Comparison of ENCODE assay signal across 8 cellular contexts in the genomic region with DNA sequence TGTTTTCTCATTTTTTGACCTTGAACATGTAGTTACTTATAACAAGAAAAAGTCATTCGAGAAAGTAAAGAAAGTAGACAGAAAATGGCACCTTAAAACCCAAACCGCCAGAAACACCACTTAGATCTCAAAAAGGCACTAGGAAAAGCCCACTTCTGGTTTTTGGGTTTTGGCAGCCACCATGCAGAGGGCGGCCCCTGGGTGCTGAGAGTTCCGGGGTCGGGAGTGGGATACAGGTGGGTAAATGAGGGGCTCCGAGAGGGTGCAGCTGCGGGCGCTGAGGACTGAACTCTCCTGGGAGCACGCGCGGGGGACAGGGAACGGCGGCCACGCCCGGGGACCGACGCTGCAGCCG.
DNase-seq lines count a peak whose midpoint lies in the region; ATAC-seq and TF ChIP-seq lines count a peak whose summit lies in the region.

No MANE protein-coding gene starts in this region.

- H3K79me2 ChIP-seq in DND-41 (ENCODE audit: insufficient read depth, low read length) (no peaks in the 10 kb centered on the region), MM.1S (ENCODE audit: low read length) (no peaks in the 10 kb centered on the region)

- H2AFZ ChIP-seq in DND-41 (ENCODE audit: low read depth, low read length) (peak overlapping the region; percentile 73), MM.1S (ENCODE audit: low read length) (peak overlapping the region; percentile 83)

- peaks cover 7 to 13% of the 10 kb centered on the region in 2 donors for H3K9me3 Mint-ChIP-seq in effector memory CD8-positive, alpha-beta T cell

- DNase-seq in DND-41: no peak
- DNase-seq in MM.1S: no peak
- DNase-seq in effector memory CD8-positive, alpha-beta T cell: no peak
- DNase-seq in NCI-H82 treated with DMSO at 0.1 percent for 48 hours (lab: John Stamatoyannopoulos, UW; ENCODE audit: unreplicated experiment): no peak
- DNase-seq in stimulated activated CD4-positive, alpha-beta T cell treated with anti-CD3 and anti-CD28 coated beads, Interleukin-12 subunit alpha, Interleukin-12 subunit beta, amount 100 ng/mL, for 4 hours: no peak
- no peak for DNase-seq in NCI-H345 (lab: John Stamatoyannopoulos, UW)

- no peaks in the 10 kb centered on the region for H3F3A ChIP-seq in MM.1S (ENCODE audit: insufficient read depth, low read length)

- H3K4me1 ChIP-seq in DND-41 (ENCODE audit: insufficient read depth, low read length) (peaks cover 20% of the 10 kb centered on the region), MM.1S (ENCODE audit: low read length) (no peaks in the 10 kb centered on the region), neutrophil (ENCODE audit: control insufficient read depth in 1 of 2, insufficient read depth in 1 of 2, low read depth in 1 of 2, low read length in 1 of 2) (peaks cover 13 to 16% of the 10 kb centered on the region in 2 experiments)

- no peaks in the 10 kb centered on the region for H4K20me1 ChIP-seq in DND-41 (ENCODE audit: insufficient read depth, low read length)
- no peaks in the 10 kb centered on the region for H4K20me1 ChIP-seq in MM.1S (ENCODE audit: insufficient read depth, low read length)

- TF ChIP-seq CTCF in DND-41 (IDR thresholded peaks at IDR 0.05; ENCODE audit: borderline replicate concordance, extremely low read depth, low read length, poor library complexity, severe bottlenecking) (no peak), MM.1S (IDR thresholded peaks at IDR 0.05; ENCODE audit: low read length) (no peak), neutrophil (IDR thresholded peaks at IDR 0.05) (no peak)

- peaks cover 21% of the 10 kb centered on the region for H3K27me3 ChIP-seq in DND-41 (ENCODE audit: insufficient read depth, low read length, poor library complexity)
- no peaks in the 10 kb centered on the region for H3K27me3 ChIP-seq in MM.1S (replicated peaks; ENCODE audit: insufficient read depth, low read length)
- peaks cover 53% of the 10 kb centered on the region for H3K27me3 ChIP-seq in neutrophil

- ATAC-seq in DND-41 (ENCODE audit: insufficient read depth, low read depth): no peak
- peak; percentile 36 for ATAC-seq in effector memory CD8-positive, alpha-beta T cell (replicated peaks)
- ATAC-seq in GM19328 (IDR thresholded peaks at IDR 0.05; ENCODE audit: unreplicated experiment): no peak

- peaks cover 19% of the 10 kb centered on the region for H3K36me3 Mint-ChIP-seq in effector memory CD8-positive, alpha-beta T cell (ENCODE audit: insufficient read depth)

- no peaks in the 10 kb centered on the region for H3K9me2 ChIP-seq in MM.1S (replicated peaks; ENCODE audit: insufficient read depth, low read length)

- H3K4me3 ChIP-seq in DND-41 (ENCODE audit: low read depth in 1 of 2, low read length in 2 of 2) (peak overlapping the region; percentile 12 to 82; a peak in 3 of 4 replicates), MM.1S (ENCODE audit: low read length) (peak overlapping the region; percentile 59), neutrophil (ENCODE audit: low read depth in 1 of 2, low read length in 1 of 2) (peak overlapping the region; percentile 65 to 85)

- peak overlapping the region; percentile 94 to 95 for H3K4me3 Mint-ChIP-seq in effector memory CD8-positive, alpha-beta T cell

- H3K27me3 Mint-ChIP-seq in effector memory CD8-positive, alpha-beta T cell: no peaks in the 10 kb centered on the region

- H3K27ac ChIP-seq in DND-41 (ENCODE audit: low read length) (peak overlapping the region; percentile 4; the same call in 1 of the 2 replicates), MM.1S (ENCODE audit: low read length) (no peak overlapping the region), neutrophil (no peak overlapping the region)

- peaks cover 0 to 6% of the 10 kb centered on the region in 2 donors for H3K4me1 Mint-ChIP-seq in effector memory CD8-positive, alpha-beta T cell (ENCODE audit: low read depth in 2 of 2)

- H3K4me2 ChIP-seq in DND-41 (ENCODE audit: insufficient read depth, low read length): peak overlapping the region; percentile 96
- peak overlapping the region; percentile 68 for H3K4me2 ChIP-seq in MM.1S (ENCODE audit: low read depth, low read length)

- peak overlapping the region; percentile 95 to 96 for H3K27ac Mint-ChIP-seq in effector memory CD8-positive, alpha-beta T cell

- peak overlapping the region; percentile 56 for H3K9ac ChIP-seq in DND-41 (ENCODE audit: low read depth, low read length)
- H3K9ac ChIP-seq in MM.1S (ENCODE audit: low read length): peak overlapping the region; percentile 28; the same call in 1 of the 2 replicates

- H3K9me3 ChIP-seq in DND-41 (ENCODE audit: insufficient read depth, low read length, severe bottlenecking): peaks cover 3% of the 10 kb centered on the region
- no peaks in the 10 kb centered on the region for H3K9me3 ChIP-seq in MM.1S (replicated peaks; ENCODE audit: insufficient read depth, low read length)
- H3K9me3 ChIP-seq in neutrophil: no peaks in the 10 kb centered on the region

- H3K36me3 ChIP-seq in DND-41 (ENCODE audit: insufficient read depth, low read length) (no peaks in the 10 kb centered on the region), MM.1S (replicated peaks; ENCODE audit: insufficient read depth, low read length) (no peaks in the 10 kb centered on the region), neutrophil (no peaks in the 10 kb centered on the region)
